ENCODE assay signal across 11 cellular contexts in the genomic region with DNA sequence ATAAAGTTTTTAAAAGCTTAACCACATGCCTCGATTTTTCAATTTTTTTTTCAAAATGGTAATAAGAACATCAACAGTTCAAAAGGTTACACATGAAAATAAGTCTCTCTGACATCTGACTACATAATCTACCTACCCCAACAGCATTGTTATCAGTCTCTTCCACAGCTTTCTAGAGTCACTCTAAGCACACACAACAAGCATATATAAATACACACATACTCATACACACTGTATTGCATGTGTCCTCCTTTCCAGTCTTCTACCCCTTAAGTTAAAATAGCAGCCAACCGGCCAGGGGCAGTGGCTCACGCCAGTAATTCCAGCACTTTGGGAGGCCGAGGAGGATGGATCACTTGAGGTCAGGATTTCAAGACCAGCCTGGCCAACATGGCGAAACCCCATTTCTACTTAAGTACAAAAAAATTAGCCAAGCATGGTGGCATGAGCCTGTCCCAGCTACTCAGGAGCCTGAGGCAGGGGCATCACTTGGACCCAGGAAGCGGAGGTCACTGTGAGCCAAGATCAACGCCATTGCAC. TPM values are rescaled to one million over a fixed set of nuclear protein-coding genes. Genes with fewer than 3 reads are reported as not detected.
DNase-seq lines count a peak whose midpoint lies in the region; ATAC-seq and TF ChIP-seq lines count a peak whose summit lies in the region.
"Had no signal": no experiment of that assay in that cellular context is flagged by ENCODE, and none has a peak within 500 bp of the region (broad histone marks: within the 10 kb centered on the region; RNA-seq: fewer than 3 reads in every experiment).

No MANE protein-coding gene starts in this region.

- no peak for TF ChIP-seq EP300 in upper lobe of left lung (IDR thresholded peaks at IDR 0.05)

- no peak overlapping the region for H3K4me3 Mint-ChIP-seq in activated CD8-positive, alpha-beta T cell treated with anti-CD3 and anti-CD28 coated beads for 36 hours
- no peak overlapping the region for H3K4me3 Mint-ChIP-seq in activated CD8-positive, alpha-beta T cell treated with anti-CD3 and anti-CD28 coated beads, Interleukin-2, amount 10 ng/mL, durations not matched to agents 7 days and 5 days

- H3K9me2 ChIP-seq in Loucy (replicated peaks; ENCODE audit: low read depth, low read length): no peaks in the 10 kb centered on the region

- CTCF ChIA-PET in activated CD8-positive, alpha-beta T cell treated with anti-CD3 and anti-CD28 coated beads for 36 hours (lab: Charles Lee): interaction anchor here (1.2 kb wide), 1 partner anchor 9 kb away, joined by 4 read pairs; no protein-coding TSS in a partner anchor
- CTCF ChIA-PET in activated CD8-positive, alpha-beta T cell treated with anti-CD3 and anti-CD28 coated beads, Interleukin-2, amount 10 ng/mL, durations not matched to agents 7 days and 5 days (lab: Charles Lee): no interaction called here

- H3K9me3 Mint-ChIP-seq in activated CD8-positive, alpha-beta T cell treated with anti-CD3 and anti-CD28 coated beads for 36 hours: no peaks in the 10 kb centered on the region
- H3K9me3 Mint-ChIP-seq in activated CD8-positive, alpha-beta T cell treated with anti-CD3 and anti-CD28 coated beads, Interleukin-2, amount 10 ng/mL, durations not matched to agents 7 days and 5 days (ENCODE audit: insufficient read depth): no peaks in the 10 kb centered on the region

- 50 to 67% (median 52%) methylated on average over 7 of the region's 7 CpGs for WGBS in psoas muscle, 3 donors
- 78 to 88% methylated on average over 7 of the region's 7 CpGs for WGBS in upper lobe of left lung, 2 donors

- H3K27me3 Mint-ChIP-seq in activated CD8-positive, alpha-beta T cell treated with anti-CD3 and anti-CD28 coated beads for 36 hours: no peaks in the 10 kb centered on the region
- H3K27me3 Mint-ChIP-seq in activated CD8-positive, alpha-beta T cell treated with anti-CD3 and anti-CD28 coated beads, Interleukin-2, amount 10 ng/mL, durations not matched to agents 7 days and 5 days (ENCODE audit: low read depth): no peaks in the 10 kb centered on the region

- no peaks in the 10 kb centered on the region for H3F3A ChIP-seq in Loucy (ENCODE audit: low read depth)

- H3K9ac ChIP-seq in Loucy (ENCODE audit: low read depth, low read length, poor library complexity, severe bottlenecking): no peak overlapping the region

- no peak for TF ChIP-seq CTCF in activated CD8-positive, alpha-beta T cell treated with anti-CD3 and anti-CD28 coated beads for 36 hours (IDR thresholded peaks at IDR 0.05)
- no peak for TF ChIP-seq CTCF in Loucy (conservative IDR thresholded peaks at IDR 0.05; ENCODE audit: low read length)
- TF ChIP-seq CTCF in psoas muscle (IDR thresholded peaks at IDR 0.05): no peak
- TF ChIP-seq CTCF in upper lobe of left lung (IDR thresholded peaks at IDR 0.05): no peak

- intact Hi-C loops in activated CD8-positive, alpha-beta T cell treated with anti-CD3 and anti-CD28 coated beads for 36 hours (cut with micrococcal nuclease): no loop called here
- intact Hi-C loops in psoas muscle (cut with DNase I): loop anchor here (5.0 to 10.0 kb wide), 2 partner anchors 53 to 60 kb away; no protein-coding TSS in a partner anchor

- H4K20me1 ChIP-seq in Loucy (ENCODE audit: insufficient read depth, low read length, poor library complexity, severe bottlenecking): peaks cover 98% of the 10 kb centered on the region

- H3K27me3 ChIP-seq in Loucy (ENCODE audit: insufficient read depth, low read length, poor library complexity, severe bottlenecking) (no peaks in the 10 kb centered on the region), psoas muscle (ENCODE audit: insufficient read depth in 3 of 3, low read length in 2 of 3) (no peaks in the 10 kb centered on the region), upper lobe of left lung (no peaks in the 10 kb centered on the region)
- H3K27me3 ChIP-seq: uterus had no signal

- no peak for DNase-seq in activated CD8-positive, alpha-beta T cell treated with anti-CD3 and anti-CD28 coated beads for 36 hours
- DNase-seq in activated CD8-positive, alpha-beta T cell treated with anti-CD3 and anti-CD28 coated beads, Interleukin-2, amount 10 ng/mL, durations not matched to agents 7 days and 5 days: no peak
- DNase-seq in psoas muscle (no peak), DMS153 (lab: John Stamatoyannopoulos, UW) (no peak), AML-193 (lab: John Stamatoyannopoulos, UW) (no peak), upper lobe of left lung (no peak)
- DNase-seq: erythroblast, uterus had no signal

- H2AFZ ChIP-seq in Loucy (ENCODE audit: low read length): no peak overlapping the region

- H3K4me1 ChIP-seq in Loucy (ENCODE audit: insufficient read depth, low read length, poor library complexity, severe bottlenecking) (peaks cover 36% of the 10 kb centered on the region), psoas muscle (peaks cover 58% of the 10 kb centered on the region), upper lobe of left lung (peaks cover 6 to 53% (median 24%) of the 10 kb centered on the region in 4 donors)

- H3K27ac ChIP-seq in psoas muscle: no peak overlapping the region
- no peak overlapping the region for H3K27ac ChIP-seq in upper lobe of left lung
- H3K27ac ChIP-seq: uterus had no signal

- no peaks in the 10 kb centered on the region; the same call in 1 of the 2 replicates for H3K36me3 ChIP-seq in Loucy (ENCODE audit: insufficient read depth, low read length)
- H3K36me3 ChIP-seq in psoas muscle (ENCODE audit: insufficient read depth in 1 of 2, low read depth in 1 of 2): no peaks in the 10 kb centered on the region
- H3K36me3 ChIP-seq in upper lobe of left lung: no peaks in the 10 kb centered on the region
- H3K36me3 ChIP-seq: uterus had no signal

- POLR2A ChIA-PET in activated CD8-positive, alpha-beta T cell treated with anti-CD3 and anti-CD28 coated beads for 36 hours (lab: Charles Lee): interaction anchor here (0.9 to 1.9 kb wide), 5 partner anchors 8 to 171 kb away, joined by 3 to 8 read pairs (median 5); a partner anchor contains a TSS
- POLR2A ChIA-PET in activated CD8-positive, alpha-beta T cell treated with anti-CD3 and anti-CD28 coated beads, Interleukin-2, amount 10 ng/mL, durations not matched to agents 7 days and 5 days (lab: Charles Lee): interaction anchor here (0.6 to 1.0 kb wide), 4 partner anchors 10 to 214 kb away, joined by 3 to 7 read pairs (median 3); no protein-coding TSS in a partner anchor

- peak; percentile 61 for ATAC-seq in activated CD8-positive, alpha-beta T cell treated with anti-CD3 and anti-CD28 coated beads for 36 hours
- ATAC-seq in activated CD8-positive, alpha-beta T cell treated with anti-CD3 and anti-CD28 coated beads, Interleukin-2, amount 10 ng/mL, durations not matched to agents 7 days and 5 days: no peak
- ATAC-seq in HG02623 (IDR thresholded peaks at IDR 0.05; ENCODE audit: unreplicated experiment) (peak; percentile 16), psoas muscle (peak; percentile 61 to 85 (median 70)), upper lobe of left lung (ENCODE audit: low FRiP score in 2 of 2) (no peak)

- H3K4me2 ChIP-seq in Loucy (ENCODE audit: low read depth, low read length, poor library complexity, severe bottlenecking): peak overlapping the region; percentile 50

- peaks cover 18% of the 10 kb centered on the region for H3K36me3 Mint-ChIP-seq in activated CD8-positive, alpha-beta T cell treated with anti-CD3 and anti-CD28 coated beads for 36 hours (ENCODE audit: low read depth)
- H3K36me3 Mint-ChIP-seq in activated CD8-positive, alpha-beta T cell treated with anti-CD3 and anti-CD28 coated beads, Interleukin-2, amount 10 ng/mL, durations not matched to agents 7 days and 5 days (ENCODE audit: low read depth): peaks cover 28% of the 10 kb centered on the region

- peaks cover 100% of the 10 kb centered on the region for H3K79me2 ChIP-seq in Loucy (ENCODE audit: insufficient read depth, low read length)

- H3K4me3 ChIP-seq in Loucy (ENCODE audit: low read length, poor library complexity, severe bottlenecking) (no peak overlapping the region), psoas muscle (no peak overlapping the region), upper lobe of left lung (no peak overlapping the region)
- H3K4me3 ChIP-seq: lung, uterus had no signal

- H3K27ac Mint-ChIP-seq in activated CD8-positive, alpha-beta T cell treated with anti-CD3 and anti-CD28 coated beads for 36 hours: peak overlapping the region; percentile 40
- H3K27ac Mint-ChIP-seq in activated CD8-positive, alpha-beta T cell treated with anti-CD3 and anti-CD28 coated beads, Interleukin-2, amount 10 ng/mL, durations not matched to agents 7 days and 5 days: no peak overlapping the region

- peaks cover 55% of the 10 kb centered on the region for H3K4me1 Mint-ChIP-seq in activated CD8-positive, alpha-beta T cell treated with anti-CD3 and anti-CD28 coated beads for 36 hours (ENCODE audit: low read depth)
- peaks cover 47% of the 10 kb centered on the region for H3K4me1 Mint-ChIP-seq in activated CD8-positive, alpha-beta T cell treated with anti-CD3 and anti-CD28 coated beads, Interleukin-2, amount 10 ng/mL, durations not matched to agents 7 days and 5 days (ENCODE audit: low read depth)

- H3K9me3 ChIP-seq in Loucy (ENCODE audit: insufficient read depth, low read depth, low read length) (no peaks in the 10 kb centered on the region), psoas muscle (no peaks in the 10 kb centered on the region), upper lobe of left lung (no peaks in the 10 kb centered on the region)
- H3K9me3 ChIP-seq: uterus had no signal

- TF ChIP-seq POLR2A in upper lobe of left lung (IDR thresholded peaks at IDR 0.05): no peak

RNA-seq across cellular contexts. Expression of a gene that starts 12.2 kb away (rescaled TPM):
- total RNA-seq in activated CD8-positive, alpha-beta T cell treated with anti-CD3 and anti-CD28 coated beads for 36 hours: 100 to 1,000 TPM; 153 to 158 TPM
- total RNA-seq in activated CD8-positive, alpha-beta T cell treated with anti-CD3 and anti-CD28 coated beads, Interleukin-2, amount 10 ng/mL, durations not matched to agents 7 days and 5 days: 100 to 1,000 TPM; 165 to 166 TPM
- 10 to 100 TPM; 58.6 to 97.4 (median 69.4) TPM for total RNA-seq in psoas muscle
- 10 to 100 TPM in 2 of 3 donors, 1 to 10 TPM in 1; 7.3 to 15.7 (median 11.5) TPM for polyA plus RNA-seq in psoas muscle
- total RNA-seq in upper lobe of left lung: 100 to 1,000 TPM in 3 of 6 donors, 10 to 100 TPM in 3; 46.1 to 156 (median 86.6) TPM

Comparison
In these comparisons a context has a peak if more than half of its experiments do, and no peak if none do; other contexts are left out.
1. ATAC-seq: peak in activated CD8-positive, alpha-beta T cell treated with anti-CD3 and anti-CD28 coated beads for 36 hours (single experiment), HG02623 (single experiment) and psoas muscle (4 of 4); none in activated CD8-positive, alpha-beta T cell treated with anti-CD3 and anti-CD28 coated beads, Interleukin-2, amount 10 ng/mL, durations not matched to agents 7 days and 5 days (single experiment) and upper lobe of left lung (0 of 2).